ENCODE assay signal across 24 cellular contexts in the genomic region with DNA sequence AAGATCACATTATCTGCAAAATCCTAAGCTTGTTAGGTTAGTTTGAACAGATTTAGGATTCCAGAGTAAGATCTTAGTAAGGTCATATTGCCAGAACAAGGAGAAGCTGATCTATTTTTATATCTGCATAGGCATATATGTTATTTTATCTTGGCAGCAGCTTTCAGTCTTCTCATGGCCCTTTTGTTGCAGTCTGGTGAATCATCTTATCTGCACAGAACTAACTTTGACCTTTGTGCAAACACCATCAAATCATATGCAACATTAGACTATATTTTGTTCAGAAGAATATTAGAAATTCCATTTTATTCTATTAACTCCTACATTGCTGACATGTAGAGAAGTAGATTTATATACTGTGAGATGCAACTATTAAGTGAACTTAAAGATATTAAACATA.
DNase-seq lines count a peak whose midpoint lies in the region; ATAC-seq and TF ChIP-seq lines count a peak whose summit lies in the region.
"Had no signal": no experiment of that assay in that cellular context is flagged by ENCODE, and none has a peak within 500 bp of the region (broad histone marks: within the 10 kb centered on the region; RNA-seq: fewer than 3 reads in every experiment).

No MANE protein-coding gene starts in this region.

- H2AFZ ChIP-seq in mesenchymal stem cell (ENCODE audit: low read depth, low read length) = no peak overlapping the region

- peaks cover 17% of the 10 kb centered on the region for H3K79me1 ChIP-seq in mesenchymal stem cell (replicated peaks; ENCODE audit: low read length, poor library complexity, severe bottlenecking)

- H4K91ac ChIP-seq in mesenchymal stem cell (ENCODE audit: low read length) = no peak overlapping the region

- no peak overlapping the region for H3K27ac ChIP-seq in mesenchymal stem cell (ENCODE audit: low read length, poor library complexity, severe bottlenecking)
- H3K27ac ChIP-seq: esophagus muscularis mucosa, left ventricle myocardium inferior, psoas muscle, tibial artery had no signal

- no peak overlapping the region for H2AK5ac ChIP-seq in mesenchymal stem cell (ENCODE audit: low read length, severe bottlenecking)

- no peak overlapping the region for H2BK15ac ChIP-seq in mesenchymal stem cell (ENCODE audit: low read depth, poor library complexity, severe bottlenecking)

- no peak overlapping the region for H2BK5ac ChIP-seq in mesenchymal stem cell (ENCODE audit: low read depth, low read length, poor library complexity, severe bottlenecking)

- no peak overlapping the region for H3K4ac ChIP-seq in mesenchymal stem cell (ENCODE audit: low read depth in 1 of 2, low read length in 2 of 2)

- peak; percentile 6 for DNase-seq in EL
- peak; percentile 16 for DNase-seq in fibroblast of gingiva (ENCODE audit: low read depth)
- no peak for DNase-seq in mesenchymal stem cell
- no peak for DNase-seq in cerebellar cortex (ENCODE audit: low spot score)
- no peak for DNase-seq in activated CD4-positive, alpha-beta T cell treated with anti-CD3 and anti-CD28 coated beads, Interleukin-2, amount 50 U/mL, for 48 hours
- DNase-seq: activated CD4-positive, alpha-beta T cell treated with anti-CD3 and anti-CD28 coated beads for 36 hours; activated effector memory CD4-positive, alpha-beta T cell treated with Interleukin-2 at 50 U/mL for 16 hours; CD4-positive, alpha-beta memory T cell; left ventricle myocardium inferior; naive B cell; NCI-H146; psoas muscle; SHP77; stimulated activated CD4-positive, alpha-beta T cell treated with anti-CD3 and anti-CD28 coated beads, Interleukin-4, amount 100 ng/mL, for 4 hours; SW 1271; tibial artery had no signal

- H4K8ac ChIP-seq in mesenchymal stem cell (ENCODE audit: low read length) = no peak overlapping the region

- H3K4me1 ChIP-seq in mesenchymal stem cell (ENCODE audit: control insufficient read depth, insufficient read depth, low read depth, low read length) = no peaks in the 10 kb centered on the region
- H3K4me1 ChIP-seq: HAP-1 had no signal

- no peaks in the 10 kb centered on the region for H3K27me3 ChIP-seq in mesenchymal stem cell (ENCODE audit: control insufficient read depth in 1 of 2, insufficient read depth in 1 of 2, low read length in 2 of 2)
- H3K27me3 ChIP-seq: esophagus muscularis mucosa, tibial artery had no signal

- ATAC-seq in SK-N-SH treated with all-trans-retinoic acid at 6 μM for 48 hours (peak; percentile 72), HG03457 (IDR thresholded peaks at IDR 0.05; ENCODE audit: unreplicated experiment) (no peak), GM18858 (IDR thresholded peaks at IDR 0.05; ENCODE audit: unreplicated experiment) (no peak)
- ATAC-seq: activated CD4-positive, alpha-beta T cell treated with anti-CD3 and anti-CD28 coated beads for 36 hours; activated naive CD4-positive, alpha-beta T cell treated with anti-CD3 and anti-CD28 coated beads, Interleukin-2, amount 50 U/mL, for 72 hours; Panc1; sciatic nerve had no signal

- no peak overlapping the region for H2BK120ac ChIP-seq in mesenchymal stem cell (ENCODE audit: low read depth, low read length)

- H3K9me3 ChIP-seq in mesenchymal stem cell (ENCODE audit: control insufficient read depth, low read length) = no peaks in the 10 kb centered on the region
- H3K9me3 ChIP-seq: esophagus muscularis mucosa, HAP-1, left ventricle myocardium inferior, psoas muscle, tibial artery had no signal

- peak overlapping the region; percentile 68 for H3K9ac ChIP-seq in mesenchymal stem cell (ENCODE audit: low read length)

- H2BK12ac ChIP-seq in mesenchymal stem cell (ENCODE audit: low read length in 2 of 2) = no peak overlapping the region

- H3K14ac ChIP-seq in mesenchymal stem cell (ENCODE audit: low read length in 2 of 2) = no peak overlapping the region

- H3K4me2 ChIP-seq in mesenchymal stem cell (ENCODE audit: low read length, poor library complexity, severe bottlenecking) = no peak overlapping the region

- H3K23ac ChIP-seq in mesenchymal stem cell (ENCODE audit: low read length in 2 of 2) = no peak overlapping the region

- H3K4me3 ChIP-seq in mesenchymal stem cell (ENCODE audit: insufficient read depth in 1 of 2, low read depth in 1 of 2, low read length in 2 of 2) = peak overlapping the region in 1 of 2 experiments; percentile 68
- H3K4me3 ChIP-seq: esophagus muscularis mucosa, HAP-1, psoas muscle, tibial artery had no signal

- H3K36me3 ChIP-seq in mesenchymal stem cell (ENCODE audit: control insufficient read depth in 1 of 2, insufficient read depth in 2 of 2, low read depth in 1 of 2, low read length in 2 of 2) = peaks cover 0 to 21% of the 10 kb centered on the region in 2 experiments
- H3K36me3 ChIP-seq: esophagus muscularis mucosa, HAP-1, tibial artery had no signal

- no peak overlapping the region for H3K18ac ChIP-seq in mesenchymal stem cell (ENCODE audit: low read depth in 1 of 2, low read length in 2 of 2)

TF ChIP-seq in SK-N-SH treated with all-trans-retinoic acid at 6 μM for 48 hours, 23 proteins besides CTCF, POLR2A, EP300 and RAD21 (continues in another document):
- TF ChIP-seq SNAI2 (CRISPR knock-in tag; IDR thresholded peaks at IDR 0.05) (no peak), CSDC2 (CRISPR knock-in tag; IDR thresholded peaks at IDR 0.05) (no peak), GLIS3 (CRISPR knock-in tag; IDR thresholded peaks at IDR 0.05) (no peak), RARB (CRISPR knock-in tag; IDR thresholded peaks at IDR 0.05) (no peak), ZNF8 (CRISPR knock-in tag; IDR thresholded peaks at IDR 0.05) (no peak), ESRRG (CRISPR knock-in tag; IDR thresholded peaks at IDR 0.05) (no peak), OSR1 (CRISPR knock-in tag; IDR thresholded peaks at IDR 0.05) (no peak), TOX (CRISPR knock-in tag; IDR thresholded peaks at IDR 0.05; ENCODE audit: borderline replicate concordance) (no peak), ZNF70 (CRISPR knock-in tag; IDR thresholded peaks at IDR 0.05) (no peak)
- TF ChIP-seq, protein P1, sequence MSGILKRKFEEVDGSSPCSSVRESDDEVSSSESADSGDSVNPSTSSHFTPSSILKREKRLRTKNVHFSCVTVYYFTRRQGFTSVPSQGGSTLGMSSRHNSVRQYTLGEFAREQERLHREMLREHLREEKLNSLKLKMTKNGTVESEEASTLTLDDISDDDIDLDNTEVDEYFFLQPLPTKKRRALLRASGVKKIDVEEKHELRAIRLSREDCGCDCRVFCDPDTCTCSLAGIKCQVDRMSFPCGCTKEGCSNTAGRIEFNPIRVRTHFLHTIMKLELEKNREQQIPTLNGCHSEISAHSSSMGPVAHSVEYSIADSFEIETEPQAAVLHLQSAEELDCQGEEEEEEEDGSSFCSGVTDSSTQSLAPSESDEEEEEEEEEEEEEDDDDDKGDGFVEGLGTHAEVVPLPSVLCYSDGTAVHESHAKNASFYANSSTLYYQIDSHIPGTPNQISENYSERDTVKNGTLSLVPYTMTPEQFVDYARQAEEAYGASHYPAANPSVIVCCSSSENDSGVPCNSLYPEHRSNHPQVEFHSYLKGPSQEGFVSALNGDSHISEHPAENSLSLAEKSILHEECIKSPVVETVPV (CRISPR knock-in tag; IDR thresholded peaks at IDR 0.05) = no peak
- TF ChIP-seq, protein P2, sequence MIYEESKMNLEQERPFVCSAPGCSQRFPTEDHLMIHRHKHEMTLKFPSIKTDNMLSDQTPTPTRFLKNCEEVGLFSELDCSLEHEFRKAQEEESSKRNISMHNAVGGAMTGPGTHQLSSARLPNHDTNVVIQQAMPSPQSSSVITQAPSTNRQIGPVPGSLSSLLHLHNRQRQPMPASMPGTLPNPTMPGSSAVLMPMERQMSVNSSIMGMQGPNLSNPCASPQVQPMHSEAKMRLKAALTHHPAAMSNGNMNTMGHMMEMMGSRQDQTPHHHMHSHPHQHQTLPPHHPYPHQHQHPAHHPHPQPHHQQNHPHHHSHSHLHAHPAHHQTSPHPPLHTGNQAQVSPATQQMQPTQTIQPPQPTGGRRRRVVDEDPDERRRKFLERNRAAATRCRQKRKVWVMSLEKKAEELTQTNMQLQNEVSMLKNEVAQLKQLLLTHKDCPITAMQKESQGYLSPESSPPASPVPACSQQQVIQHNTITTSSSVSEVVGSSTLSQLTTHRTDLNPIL (CRISPR knock-in tag; IDR thresholded peaks at IDR 0.05; ENCODE audit: low read depth) = no peak
- TF ChIP-seq, protein P3, sequence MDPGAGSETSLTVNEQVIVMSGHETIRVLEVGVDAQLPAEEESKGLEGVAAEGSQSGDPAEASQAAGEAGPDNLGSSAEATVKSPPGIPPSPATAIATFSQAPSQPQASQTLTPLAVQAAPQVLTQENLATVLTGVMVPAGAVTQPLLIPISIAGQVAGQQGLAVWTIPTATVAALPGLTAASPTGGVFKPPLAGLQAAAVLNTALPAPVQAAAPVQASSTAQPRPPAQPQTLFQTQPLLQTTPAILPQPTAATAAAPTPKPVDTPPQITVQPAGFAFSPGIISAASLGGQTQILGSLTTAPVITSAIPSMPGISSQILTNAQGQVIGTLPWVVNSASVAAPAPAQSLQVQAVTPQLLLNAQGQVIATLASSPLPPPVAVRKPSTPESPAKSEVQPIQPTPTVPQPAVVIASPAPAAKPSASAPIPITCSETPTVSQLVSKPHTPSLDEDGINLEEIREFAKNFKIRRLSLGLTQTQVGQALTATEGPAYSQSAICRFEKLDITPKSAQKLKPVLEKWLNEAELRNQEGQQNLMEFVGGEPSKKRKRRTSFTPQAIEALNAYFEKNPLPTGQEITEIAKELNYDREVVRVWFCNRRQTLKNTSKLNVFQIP (CRISPR knock-in tag; IDR thresholded peaks at IDR 0.05; ENCODE audit: borderline replicate concordance, low read depth) = no peak

Comparison
In these comparisons a context has a peak if more than half of its experiments do, and no peak if none do; other contexts are left out.
1. DNase-seq: peak in EL (single experiment) and fibroblast of gingiva (single experiment); none in mesenchymal stem cell (single experiment), cerebellar cortex (single experiment) and activated CD4-positive, alpha-beta T cell treated with anti-CD3 and anti-CD28 coated beads, Interleukin-2, amount 50 U/mL, for 48 hours (0 of 2).